In the genomic region with DNA sequence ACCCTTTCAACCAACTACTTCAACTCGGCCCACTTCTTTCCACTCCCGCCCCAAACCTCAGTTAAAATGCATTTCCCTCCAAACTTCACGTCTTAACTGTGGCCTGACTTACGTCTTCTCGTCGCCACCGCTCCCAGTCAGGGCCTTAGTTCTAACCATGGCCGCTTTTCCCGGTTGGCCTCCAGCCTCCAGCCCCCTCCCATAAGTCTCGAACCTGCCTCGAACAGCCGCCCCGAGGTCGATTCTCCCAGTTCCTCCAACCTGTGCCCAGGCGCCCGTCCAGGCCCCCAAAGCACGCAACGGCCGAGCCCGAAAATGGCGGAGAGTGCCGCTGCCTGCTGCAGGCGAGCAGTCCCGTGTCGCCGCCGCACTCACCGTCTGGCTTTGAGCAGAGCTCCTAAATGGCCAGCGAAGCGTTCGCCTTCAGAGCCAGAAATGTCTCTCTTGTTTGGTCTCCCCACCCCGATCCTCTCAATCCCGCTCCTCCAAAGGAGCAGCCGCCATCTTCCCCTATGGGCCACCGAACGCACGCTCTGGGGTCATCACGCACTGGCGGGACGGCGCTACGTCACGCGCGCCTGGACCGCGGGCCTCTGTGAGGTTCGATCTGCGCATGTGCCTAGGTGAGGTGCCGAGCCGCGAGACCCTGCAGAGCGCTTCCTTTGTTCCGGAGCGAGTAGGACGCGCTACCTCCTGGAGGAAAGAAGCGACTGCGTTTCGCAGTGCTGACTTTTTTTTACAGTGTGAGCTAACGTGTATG, we compare ENCODE assay signal across 8 cellular contexts. TPM values are rescaled to one million over a fixed set of nuclear protein-coding genes. Genes with fewer than 3 reads are reported as not detected.
A peak's percentile ranks its signal among the peaks of the same experiment; 100 is the strongest.
DNase-seq lines count a peak whose midpoint lies in the region; ATAC-seq and TF ChIP-seq lines count a peak whose summit lies in the region.

A gene (minus strand): TSS at position 535 of the 760 bp plus-strand sequence. CDS start 40,190 bp downstream, outside the sequence.

- peak within 1 kb of the TSS; percentile 64 for H3K4me3 ChIP-seq in kidney epithelial cell (ENCODE audit: low read depth, low read length)

- DNase-seq in AML-193 (lab: John Stamatoyannopoulos, UW): peak; percentile 81 to 91
- DNase-seq in NCI-H446 treated with DMSO at 0.1 percent for 48 hours (lab: John Stamatoyannopoulos, UW): peak; percentile 88
- DNase-seq in cerebellar cortex (ENCODE audit: low spot score): peak; percentile 94
- peak; percentile 69 for DNase-seq in kidney epithelial cell (ENCODE audit: low read depth)
- peak; percentile 83 to 84 for DNase-seq in stimulated activated CD4-positive, alpha-beta T cell treated with anti-CD3 and anti-CD28 coated beads, Interleukin-1b, Interleukin-23, amount 100 ng/mL, for 1 hour (ENCODE audit: low read depth in 2 of 2)

- H3K36me3 ChIP-seq in kidney epithelial cell (ENCODE audit: control insufficient read depth, insufficient read depth, low read length): no peaks in the 10 kb centered on the region

- peak; percentile 19 for TF ChIP-seq CTCF in kidney epithelial cell (IDR thresholded peaks at IDR 0.05; ENCODE audit: insufficient read depth, low read length, poor library complexity, severe bottlenecking)

- ATAC-seq in GM19035 (IDR thresholded peaks at IDR 0.05; ENCODE audit: unreplicated experiment): peak; percentile 97
- peak; percentile 96 for ATAC-seq in HG03354 (IDR thresholded peaks at IDR 0.05; ENCODE audit: poor library complexity, severe bottlenecking, unreplicated experiment)
- peak; percentile 99 for ATAC-seq in activated CD4-positive, CD25-positive, alpha-beta regulatory T cell treated with anti-CD3 and anti-CD28 coated beads, Interleukin-2, amount 50 U/mL, for 24 hours

- H3K27me3 ChIP-seq in kidney epithelial cell (ENCODE audit: control insufficient read depth, insufficient read depth, low read length): no peaks in the 10 kb centered on the region

RNA-seq across cellular contexts. Expression of the gene that starts here (rescaled TPM):
- 22.3 and 23.5 TPM in 2 replicates for total RNA-seq in kidney epithelial cell

Comparison
In these comparisons a context has a peak if more than half of its experiments do, and no peak if none do; other contexts are left out.
1. Peak in every context shown above with its lines: DNase-seq, ATAC-seq and H3K4me3 ChIP-seq.